10 cellular contexts compared by ENCODE assay signal in genomic region chr9:114157516-114158176, GRCh38. TPM values are rescaled to one million over a fixed set of nuclear protein-coding genes. Genes with fewer than 3 reads are reported as not detected.
DNase-seq lines count a peak whose midpoint lies in the region; ATAC-seq and TF ChIP-seq lines count a peak whose summit lies in the region.
"Had no signal": no experiment of that assay in that cellular context is flagged by ENCODE, and none has a peak within 500 bp of the region (broad histone marks: within the 10 kb centered on the region; RNA-seq: fewer than 3 reads in every experiment).

No MANE protein-coding gene starts in this region.

- CTCF ChIA-PET in activated CD4-positive, alpha-beta T cell treated with anti-CD3 and anti-CD28 coated beads for 36 hours (lab: Charles Lee): interaction anchor here (1.7 to 1.9 kb wide), 2 partner anchors 50 to 134 kb away, joined by 4 to 7 read pairs; no protein-coding TSS in a partner anchor

- intact Hi-C loops in activated CD4-positive, alpha-beta T cell treated with anti-CD3 and anti-CD28 coated beads for 36 hours (cut with DNase I, micrococcal nuclease): loop anchor here (5.0 kb wide), 2 partner anchors 130 to 350 kb away; partner anchors contain the start of gene WHRN (in 1 of the 2)
- intact Hi-C loops in sciatic nerve (cut with DNase I): loop anchor here (10.0 kb wide), 1 partner anchor 47 kb away; no protein-coding TSS in a partner anchor

- peaks cover 23% of the 10 kb centered on the region for H3K4me1 Mint-ChIP-seq in activated CD4-positive, alpha-beta T cell treated with anti-CD3 and anti-CD28 coated beads for 36 hours
- peaks cover 24% of the 10 kb centered on the region for H3K4me1 Mint-ChIP-seq in activated naive CD8-positive, alpha-beta T cell treated with anti-CD3 and anti-CD28 coated beads, Interleukin-2, amount 50 U/mL, for 24 hours
- peaks cover 12% of the 10 kb centered on the region for H3K4me1 Mint-ChIP-seq in glutamatergic neuron (ENCODE audit: low read depth, unreplicated experiment)
- H3K4me1 Mint-ChIP-seq in stimulated activated memory B cell treated with anti-CD40 and anti-IgM and Interleukin-4, amounts not matched to agents 10 μg/mL and 1 μg/mL and 100 μg/mL, for 72 hours: peaks cover 27% of the 10 kb centered on the region

- no peak for ATAC-seq in activated CD4-positive, alpha-beta T cell treated with anti-CD3 and anti-CD28 coated beads for 36 hours
- no peak for ATAC-seq in activated naive CD8-positive, alpha-beta T cell treated with anti-CD3 and anti-CD28 coated beads, Interleukin-2, amount 50 U/mL, for 24 hours
- ATAC-seq in stimulated activated memory B cell treated with anti-CD40 and anti-IgM and Interleukin-4, amounts not matched to agents 10 μg/mL and 1 μg/mL and 100 μg/mL, for 72 hours: no peak
- ATAC-seq in HG02981 (IDR thresholded peaks at IDR 0.05; ENCODE audit: unreplicated experiment) (no peak), sciatic nerve (no peak)

- H3K9me3 Mint-ChIP-seq in activated CD4-positive, alpha-beta T cell treated with anti-CD3 and anti-CD28 coated beads for 36 hours (ENCODE audit: low read depth): no peaks in the 10 kb centered on the region
- no peaks in the 10 kb centered on the region for H3K9me3 Mint-ChIP-seq in activated naive CD8-positive, alpha-beta T cell treated with anti-CD3 and anti-CD28 coated beads, Interleukin-2, amount 50 U/mL, for 24 hours
- peaks cover 12% of the 10 kb centered on the region for H3K9me3 Mint-ChIP-seq in glutamatergic neuron (ENCODE audit: unreplicated experiment)
- H3K9me3 Mint-ChIP-seq in stimulated activated memory B cell treated with anti-CD40 and anti-IgM and Interleukin-4, amounts not matched to agents 10 μg/mL and 1 μg/mL and 100 μg/mL, for 72 hours: no peaks in the 10 kb centered on the region

- H3K27ac Mint-ChIP-seq in activated CD4-positive, alpha-beta T cell treated with anti-CD3 and anti-CD28 coated beads for 36 hours: no peak overlapping the region
- peak overlapping the region; percentile 62 for H3K27ac Mint-ChIP-seq in activated naive CD8-positive, alpha-beta T cell treated with anti-CD3 and anti-CD28 coated beads, Interleukin-2, amount 50 U/mL, for 24 hours
- peak overlapping the region; percentile 5 for H3K27ac Mint-ChIP-seq in glutamatergic neuron (ENCODE audit: unreplicated experiment)
- no peak overlapping the region for H3K27ac Mint-ChIP-seq in stimulated activated memory B cell treated with anti-CD40 and anti-IgM and Interleukin-4, amounts not matched to agents 10 μg/mL and 1 μg/mL and 100 μg/mL, for 72 hours

- H3K4me3 Mint-ChIP-seq in activated CD4-positive, alpha-beta T cell treated with anti-CD3 and anti-CD28 coated beads for 36 hours: peak overlapping the region; percentile 83
- H3K4me3 Mint-ChIP-seq in activated naive CD8-positive, alpha-beta T cell treated with anti-CD3 and anti-CD28 coated beads, Interleukin-2, amount 50 U/mL, for 24 hours: peak overlapping the region; percentile 88
- peak overlapping the region; percentile 69 for H3K4me3 Mint-ChIP-seq in glutamatergic neuron (ENCODE audit: unreplicated experiment)
- peak overlapping the region; percentile 16 for H3K4me3 Mint-ChIP-seq in stimulated activated memory B cell treated with anti-CD40 and anti-IgM and Interleukin-4, amounts not matched to agents 10 μg/mL and 1 μg/mL and 100 μg/mL, for 72 hours

- no peak for TF ChIP-seq CTCF in glutamatergic neuron (IDR thresholded peaks at IDR 0.05; ENCODE audit: partially characterized antibody, unreplicated experiment)

- POLR2A ChIA-PET in activated CD4-positive, alpha-beta T cell treated with anti-CD3 and anti-CD28 coated beads for 36 hours (lab: Charles Lee): no interaction called here

- H3K27me3 Mint-ChIP-seq in activated CD4-positive, alpha-beta T cell treated with anti-CD3 and anti-CD28 coated beads for 36 hours: peaks cover 28% of the 10 kb centered on the region
- peaks cover 36% of the 10 kb centered on the region for H3K27me3 Mint-ChIP-seq in activated naive CD8-positive, alpha-beta T cell treated with anti-CD3 and anti-CD28 coated beads, Interleukin-2, amount 50 U/mL, for 24 hours
- H3K27me3 Mint-ChIP-seq in glutamatergic neuron (ENCODE audit: unreplicated experiment): peaks cover 21% of the 10 kb centered on the region
- H3K27me3 Mint-ChIP-seq in stimulated activated memory B cell treated with anti-CD40 and anti-IgM and Interleukin-4, amounts not matched to agents 10 μg/mL and 1 μg/mL and 100 μg/mL, for 72 hours: peaks cover 52% of the 10 kb centered on the region

- H3K36me3 Mint-ChIP-seq in activated CD4-positive, alpha-beta T cell treated with anti-CD3 and anti-CD28 coated beads for 36 hours (ENCODE audit: low read depth): no peaks in the 10 kb centered on the region
- no peaks in the 10 kb centered on the region for H3K36me3 Mint-ChIP-seq in activated naive CD8-positive, alpha-beta T cell treated with anti-CD3 and anti-CD28 coated beads, Interleukin-2, amount 50 U/mL, for 24 hours (ENCODE audit: low read depth)
- H3K36me3 Mint-ChIP-seq in glutamatergic neuron (ENCODE audit: unreplicated experiment): no peaks in the 10 kb centered on the region
- no peaks in the 10 kb centered on the region for H3K36me3 Mint-ChIP-seq in stimulated activated memory B cell treated with anti-CD40 and anti-IgM and Interleukin-4, amounts not matched to agents 10 μg/mL and 1 μg/mL and 100 μg/mL, for 72 hours

- no peak for DNase-seq in activated CD4-positive, alpha-beta T cell treated with anti-CD3 and anti-CD28 coated beads for 36 hours
- DNase-seq in activated CD4-positive, alpha-beta T cell treated with anti-CD3 and anti-CD28 coated beads for 4 hours: no peak
- no peak for DNase-seq in activated naive CD8-positive, alpha-beta T cell treated with anti-CD3 and anti-CD28 coated beads, Interleukin-2, amount 50 U/mL, for 24 hours
- DNase-seq in glutamatergic neuron: no peak
- no peak for DNase-seq in GM19240 (ENCODE audit: insufficient read length, low spot score)
- DNase-seq in sciatic nerve (ENCODE audit: low spot score): no peak
- DNase-seq: NCI-H526 treated with DMSO at 0.1 percent for 48 hours had no signal

RNA-seq across cellular contexts. Expression of gene COL27A1, which starts 2.3 kb away (rescaled TPM):
- 1 to 10 TPM; 8.9 to 9.1 TPM for total RNA-seq in activated CD4-positive, alpha-beta T cell treated with anti-CD3 and anti-CD28 coated beads for 36 hours
- 3.9 TPM for total RNA-seq in glutamatergic neuron (ENCODE audit: unreplicated experiment)
- total RNA-seq in sciatic nerve: 42.4 TPM

RNA-seq across cellular contexts. Expression of gene KIF12, which starts 58.6 kb away (rescaled TPM):
- total RNA-seq in activated CD4-positive, alpha-beta T cell treated with anti-CD3 and anti-CD28 coated beads for 36 hours: not detected
- total RNA-seq in glutamatergic neuron (ENCODE audit: unreplicated experiment): 0.93 TPM
- total RNA-seq in sciatic nerve: 0.22 TPM
- total RNA-seq: LHCN-M2 had no signal

Comparison
In these comparisons a context has a peak if more than half of its experiments do, and no peak if none do; other contexts are left out.
1. H3K27ac Mint-ChIP-seq: peak in activated naive CD8-positive, alpha-beta T cell treated with anti-CD3 and anti-CD28 coated beads, Interleukin-2, amount 50 U/mL, for 24 hours (single experiment) and glutamatergic neuron (single experiment); none in activated CD4-positive, alpha-beta T cell treated with anti-CD3 and anti-CD28 coated beads for 36 hours (single experiment) and stimulated activated memory B cell treated with anti-CD40 and anti-IgM and Interleukin-4, amounts not matched to agents 10 μg/mL and 1 μg/mL and 100 μg/mL, for 72 hours (single experiment).
2. H3K4me3 Mint-ChIP-seq: peak in every context shown above with its lines; median percentile 88 in activated naive CD8-positive, alpha-beta T cell treated with anti-CD3 and anti-CD28 coated beads, Interleukin-2, amount 50 U/mL, for 24 hours; 83 in activated CD4-positive, alpha-beta T cell treated with anti-CD3 and anti-CD28 coated beads for 36 hours; 69 in glutamatergic neuron; 16 in stimulated activated memory B cell treated with anti-CD40 and anti-IgM and Interleukin-4, amounts not matched to agents 10 μg/mL and 1 μg/mL and 100 μg/mL, for 72 hours.